22 cellular contexts compared by ENCODE assay signal in genomic region chr6:140811642-140812041, GRCh38.
"Had no signal": no experiment of that assay in that cellular context is flagged by ENCODE, and none has a peak within 500 bp of the region (broad histone marks: within the 10 kb centered on the region; RNA-seq: fewer than 3 reads in every experiment).

No MANE protein-coding gene starts in this region.

- H3K27ac Mint-ChIP-seq: activated CD4-positive, alpha-beta memory T cell treated with anti-CD3 and anti-CD28 coated beads for 36 hours; nephron progenitor cell; progenitor cell of endocrine pancreas; stimulated activated naive B cell treated with anti-CD40 and anti-IgM and Interleukin-4, amounts not matched to agents 10 μg/mL and 1 μg/mL and 100 μg/mL, for 72 hours had no signal

- H3K9me3 ChIP-seq: body of pancreas, colonic mucosa, esophagus muscularis mucosa, right atrium auricular region, tibial artery had no signal

- H3K9me3 Mint-ChIP-seq: activated CD4-positive, alpha-beta memory T cell treated with anti-CD3 and anti-CD28 coated beads for 36 hours had no signal

- H3K36me3 ChIP-seq: colonic mucosa, esophagus muscularis mucosa, right atrium auricular region, tibial artery, WERI-Rb-1 had no signal

- H3K4me3 ChIP-seq: body of pancreas, colonic mucosa, esophagus muscularis mucosa, right atrium auricular region, skin epidermis, tibial artery had no signal

- H3K4me3 Mint-ChIP-seq: activated CD4-positive, alpha-beta memory T cell treated with anti-CD3 and anti-CD28 coated beads for 36 hours; activated naive CD8-positive, alpha-beta T cell; nephron progenitor cell; stimulated activated naive B cell treated with anti-CD40 and anti-IgM and Interleukin-4, amounts not matched to agents 10 μg/mL and 1 μg/mL and 100 μg/mL, for 72 hours had no signal

- H3K4me1 ChIP-seq: body of pancreas, colonic mucosa, esophagus muscularis mucosa, right atrium auricular region, tibial artery had no signal

- DNase-seq: activated CD4-positive, alpha-beta memory T cell treated with anti-CD3 and anti-CD28 coated beads for 36 hours; activated gamma-delta T cell treated with Interleukin-2 at 50 U/mL for 16 hours; activated T-cell treated with anti-CD3 and anti-CD28 coated beads, Interleukin-2, amount 50 U/mL, for 48 hours; amygdala; body of pancreas; caudate nucleus; colonic mucosa; hypothalamus; left ventricle myocardium superior; nephron progenitor cell; occipital lobe; stimulated activated CD4-positive, alpha-beta T cell treated with anti-CD3 and anti-CD28 coated beads, Interleukin-15, amount 100 ng/mL, for 24 hours; stimulated activated CD4-positive, alpha-beta T cell treated with anti-CD3 and anti-CD28 coated beads, Interleukin-4, amount 100 ng/mL, for 1 hour; stimulated activated naive B cell treated with anti-CD40 and anti-IgM and Interleukin-4, amounts not matched to agents 10 μg/mL and 1 μg/mL and 100 μg/mL, for 72 hours; tibial artery; WERI-Rb-1 had no signal

- H3K4me1 Mint-ChIP-seq: stimulated activated naive B cell treated with anti-CD40 and anti-IgM and Interleukin-4, amounts not matched to agents 10 μg/mL and 1 μg/mL and 100 μg/mL, for 72 hours had no signal

- FAIRE-seq: urothelium cell line had no signal

- H3K27ac ChIP-seq: body of pancreas, colonic mucosa, esophagus muscularis mucosa, right atrium auricular region, skin epidermis, tibial artery, WERI-Rb-1 had no signal

- H3K27me3 Mint-ChIP-seq: progenitor cell of endocrine pancreas; stimulated activated naive B cell treated with anti-CD40 and anti-IgM and Interleukin-4, amounts not matched to agents 10 μg/mL and 1 μg/mL and 100 μg/mL, for 72 hours had no signal

- H3K36me3 Mint-ChIP-seq: activated CD4-positive, alpha-beta memory T cell treated with anti-CD3 and anti-CD28 coated beads for 36 hours; activated naive CD8-positive, alpha-beta T cell; stimulated activated naive B cell treated with anti-CD40 and anti-IgM and Interleukin-4, amounts not matched to agents 10 μg/mL and 1 μg/mL and 100 μg/mL, for 72 hours had no signal

- H3K27me3 ChIP-seq: body of pancreas, colonic mucosa, esophagus muscularis mucosa, right atrium auricular region, tibial artery had no signal

- ATAC-seq: body of pancreas; left ventricle myocardium superior; stimulated activated naive B cell treated with anti-CD40 and anti-IgM and Interleukin-4, amounts not matched to agents 10 μg/mL and 1 μg/mL and 100 μg/mL, for 72 hours had no signal
